ENCODE assay signal across 22 cellular contexts in the genomic region with DNA sequence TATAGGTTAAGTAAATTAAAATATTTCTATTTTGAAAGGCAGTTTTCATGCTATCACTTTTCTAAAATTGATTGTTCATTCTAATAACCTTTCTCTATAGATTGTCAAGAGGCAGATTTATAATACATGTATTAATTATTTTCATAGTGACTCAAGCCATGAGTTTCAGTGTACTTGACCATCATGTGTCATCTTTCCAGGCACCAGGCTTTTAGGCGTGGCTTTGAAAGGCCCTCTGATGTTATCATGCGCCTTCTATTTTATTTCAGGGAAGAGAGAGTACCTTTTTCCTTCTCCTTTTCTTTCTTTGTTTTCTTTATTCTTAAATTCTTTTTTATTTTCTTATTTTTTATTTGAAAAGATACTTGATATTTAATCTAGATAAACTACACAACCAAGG.
DNase-seq lines count a peak whose midpoint lies in the region; ATAC-seq, FAIRE-seq and TF ChIP-seq lines count a peak whose summit lies in the region.
"Had no signal": no experiment of that assay in that cellular context is flagged by ENCODE, and none has a peak within 500 bp of the region (broad histone marks: within the 10 kb centered on the region; RNA-seq: fewer than 3 reads in every experiment).

No MANE protein-coding gene starts in this region.

- FAIRE-seq in astrocyte (lab: Jason Lieb, UNC) = no peak

- no peak overlapping the region for H3K9ac ChIP-seq in astrocyte (ENCODE audit: low read length)

- no peaks in the 10 kb centered on the region for H4K20me1 ChIP-seq in astrocyte (ENCODE audit: insufficient read depth, low read length)

- H3K4me2 ChIP-seq in astrocyte (ENCODE audit: low read length) = no peak overlapping the region

- H3K79me2 ChIP-seq in astrocyte (ENCODE audit: insufficient read depth, low read length) = no peaks in the 10 kb centered on the region

- no peak overlapping the region for H2AFZ ChIP-seq in astrocyte (ENCODE audit: low read depth, low read length)

- H3K4me1 Mint-ChIP-seq in astrocyte (ENCODE audit: low read depth, unreplicated experiment) = no peaks in the 10 kb centered on the region
- H3K4me1 Mint-ChIP-seq: nephron, T-helper 17 cell had no signal

- H3K27me3 ChIP-seq in astrocyte (ENCODE audit: insufficient read depth, low read length) = no peaks in the 10 kb centered on the region
- H3K27me3 ChIP-seq in foreskin keratinocyte = no peaks in the 10 kb centered on the region
- no peaks in the 10 kb centered on the region for H3K27me3 ChIP-seq in heart right ventricle
- H3K27me3 ChIP-seq: gastrocnemius medialis had no signal

- WGBS in heart right ventricle, 2 donors = 92 to 93% methylated on average over 2 of the region's 2 CpGs

- no peak overlapping the region for H3K27ac Mint-ChIP-seq in astrocyte (ENCODE audit: unreplicated experiment)
- H3K27ac Mint-ChIP-seq: activated CD4-positive, alpha-beta memory T cell treated with anti-CD3 and anti-CD28 coated beads for 36 hours; CD4-positive, alpha-beta T cell; mesothelial cell of epicardium; nephron; T-helper 17 cell had no signal

- TF ChIP-seq CTCF in astrocyte (IDR thresholded peaks at IDR 0.05; ENCODE audit: insufficient read depth, low read depth, low read length) (no peak), foreskin keratinocyte (conservative IDR thresholded peaks at IDR 0.05) (no peak), heart right ventricle (IDR thresholded peaks at IDR 0.05) (no peak)

- no peaks in the 10 kb centered on the region for H3K27me3 Mint-ChIP-seq in astrocyte (ENCODE audit: low read depth, unreplicated experiment)
- H3K27me3 Mint-ChIP-seq: CD4-positive, alpha-beta T cell had no signal

- peak; percentile 32 for DNase-seq in AG20443 (ENCODE audit: low spot score)
- peak; percentile 67 for DNase-seq in M059J (ENCODE audit: low read depth)
- DNase-seq in astrocyte (ENCODE audit: low read depth) = peak; percentile 68
- peak in 1 of 2 donors; percentile 78 for DNase-seq in foreskin keratinocyte
- DNase-seq in DMS153 treated with DMSO at 0.1 percent for 48 hours (lab: John Stamatoyannopoulos, UW; ENCODE audit: unreplicated experiment) = no peak
- no peak for DNase-seq in heart right ventricle
- no peak for DNase-seq in occipital lobe (lab: John Stamatoyannopoulos, UW)
- DNase-seq: activated CD4-positive, alpha-beta memory T cell treated with anti-CD3 and anti-CD28 coated beads for 36 hours; CD4-positive, alpha-beta T cell; DMS153; gastrocnemius medialis; left colon; NCI-H1436; NCI-H526; psoas muscle; SHP77 treated with DMSO at 0.1 percent for 48 hours; substantia nigra; T-helper 17 cell; WERI-Rb-1 had no signal

- ATAC-seq in foreskin keratinocyte = peak; percentile 85
- ATAC-seq in heart right ventricle = no peak
- no peak for ATAC-seq in HG03439 (IDR thresholded peaks at IDR 0.05; ENCODE audit: unreplicated experiment)
- ATAC-seq: gastrocnemius medialis, left colon, psoas muscle, T-helper 17 cell had no signal

- H3K4me3 Mint-ChIP-seq in astrocyte (ENCODE audit: unreplicated experiment) = no peak overlapping the region
- H3K4me3 Mint-ChIP-seq: activated CD4-positive, alpha-beta memory T cell treated with anti-CD3 and anti-CD28 coated beads for 36 hours; CD4-positive, alpha-beta T cell; mesothelial cell of epicardium; nephron; T-helper 17 cell had no signal

- intact Hi-C loops in heart right ventricle (cut with DNase I) = no loop called here

- H3K9me3 Mint-ChIP-seq in astrocyte (ENCODE audit: unreplicated experiment) = no peaks in the 10 kb centered on the region
- H3K9me3 Mint-ChIP-seq: activated CD4-positive, alpha-beta memory T cell treated with anti-CD3 and anti-CD28 coated beads for 36 hours; CD4-positive, alpha-beta T cell; mesothelial cell of epicardium; nephron had no signal

- H3K4me3 ChIP-seq in astrocyte (ENCODE audit: insufficient read depth, low read depth, low read length) = no peak overlapping the region
- no peak overlapping the region for H3K4me3 ChIP-seq in heart right ventricle
- H3K4me3 ChIP-seq: gastrocnemius medialis, psoas muscle had no signal

- no peaks in the 10 kb centered on the region for H3K36me3 Mint-ChIP-seq in astrocyte (ENCODE audit: low read depth, unreplicated experiment)
- H3K36me3 Mint-ChIP-seq: activated CD4-positive, alpha-beta memory T cell treated with anti-CD3 and anti-CD28 coated beads for 36 hours; mesothelial cell of epicardium had no signal

- no peaks in the 10 kb centered on the region for H3K36me3 ChIP-seq in astrocyte (ENCODE audit: insufficient read depth, low read length)
- no peaks in the 10 kb centered on the region for H3K36me3 ChIP-seq in heart right ventricle
- H3K36me3 ChIP-seq: gastrocnemius medialis, WERI-Rb-1 had no signal

- H3K4me1 ChIP-seq in astrocyte (ENCODE audit: insufficient read depth, low read length) = no peaks in the 10 kb centered on the region
- H3K4me1 ChIP-seq in foreskin keratinocyte = peaks cover 21% of the 10 kb centered on the region
- no peaks in the 10 kb centered on the region for H3K4me1 ChIP-seq in heart right ventricle
- H3K4me1 ChIP-seq: gastrocnemius medialis, psoas muscle had no signal

- H3K27ac ChIP-seq in astrocyte (ENCODE audit: low read depth, low read length) = peak overlapping the region; percentile 63
- H3K27ac ChIP-seq in foreskin keratinocyte = peak overlapping the region; percentile 96
- H3K27ac ChIP-seq in heart right ventricle = no peak overlapping the region
- H3K27ac ChIP-seq: gastrocnemius medialis, psoas muscle, WERI-Rb-1 had no signal

- H3K9me3 ChIP-seq in astrocyte (ENCODE audit: insufficient read depth, low read depth, low read length) = no peaks in the 10 kb centered on the region
- no peaks in the 10 kb centered on the region for H3K9me3 ChIP-seq in heart right ventricle
- H3K9me3 ChIP-seq: gastrocnemius medialis, psoas muscle had no signal

Comparison
In these comparisons a context has a peak if more than half of its experiments do, and no peak if none do; other contexts are left out.
1. DNase-seq: peak in AG20443 (single experiment), M059J (single experiment) and astrocyte (single experiment); none in DMS153 treated with DMSO at 0.1 percent for 48 hours (single experiment), heart right ventricle (0 of 2) and occipital lobe (single experiment).
2. H3K27ac ChIP-seq: peak in astrocyte (single experiment) and foreskin keratinocyte (single experiment); none in heart right ventricle (0 of 10).